ENCODE assay signal across 26 cellular contexts in the genomic region with DNA sequence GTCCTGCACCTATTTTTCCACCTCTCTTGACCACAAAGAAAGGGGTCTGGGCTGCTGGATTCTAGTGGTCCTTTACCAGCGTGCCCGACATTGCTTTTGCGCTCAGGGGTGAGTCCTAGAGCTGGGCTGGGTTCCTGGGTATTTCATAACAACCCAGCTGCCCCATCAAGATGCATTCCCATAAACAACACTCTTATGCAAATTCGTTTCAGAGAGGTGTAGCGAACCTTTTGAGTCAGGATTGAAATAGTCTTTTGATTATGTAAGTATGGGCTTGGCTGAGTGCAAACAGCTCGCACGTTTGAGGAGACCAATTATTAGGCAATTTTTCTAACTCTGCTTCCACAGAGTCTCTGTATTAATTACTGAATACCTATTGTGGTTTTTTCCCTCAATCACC. TPM values are rescaled to one million over a fixed set of nuclear protein-coding genes. Genes with fewer than 3 reads are reported as not detected.
"Had no signal": no experiment of that assay in that cellular context is flagged by ENCODE, and none has a peak within 500 bp of the region (broad histone marks: within the 10 kb centered on the region; RNA-seq: fewer than 3 reads in every experiment).

No MANE protein-coding gene starts in this region.

- H3K36me3 ChIP-seq: gastrocnemius medialis, neural progenitor cell, prostate gland, right atrium auricular region, tibial artery, vagina had no signal

- H3K4me2 ChIP-seq: neural progenitor cell, smooth muscle cell had no signal

- H3K4me1 ChIP-seq: gastrocnemius medialis, prostate gland, right atrium auricular region, testis, tibial artery, vagina had no signal

- H3K27ac ChIP-seq: dorsolateral prefrontal cortex, epithelial cell of prostate, gastrocnemius medialis, neural progenitor cell, prostate gland, right atrium auricular region, testis, tibial artery, vagina had no signal

- H3K4me3 ChIP-seq: dorsolateral prefrontal cortex, gastrocnemius medialis, mucosa of descending colon, neural progenitor cell, prostate gland, right atrium auricular region, smooth muscle cell, testis, tibial artery, vagina had no signal

- H3K27me3 ChIP-seq: dorsolateral prefrontal cortex, gastrocnemius medialis, neural progenitor cell, right atrium auricular region, testis, tibial artery, vagina had no signal

- H3K9me3 ChIP-seq: gastrocnemius medialis, mucosa of descending colon, prostate gland, right atrium auricular region, testis, tibial artery, vagina had no signal

- DNase-seq: dorsolateral prefrontal cortex; effector CD4-positive, alpha-beta T cell; foreskin fibroblast; gastrocnemius medialis; head of caudate nucleus; mucosa of descending colon; naive B cell; nucleus accumbens; stimulated activated CD4-positive, alpha-beta T cell treated with anti-CD3 and anti-CD28 coated beads, Interleukin-12 subunit alpha, Interleukin-12 subunit beta, amount 100 ng/mL, for 4 hours; stimulated activated CD4-positive, alpha-beta T cell treated with anti-CD3 and anti-CD28 coated beads, Interleukin-1b, Interleukin-23, amount 100 ng/mL, for 48 hours; stimulated activated CD4-positive, alpha-beta T cell treated with anti-CD3 and anti-CD28 coated beads, Interleukin-4, amount 100 ng/mL, for 24 hours; stimulated activated naive CD8-positive, alpha-beta T cell treated with anti-CD3 and anti-CD28 coated beads, Interleukin-15, Interleukin-2, amounts not matched to agents 100 U/mL and 50 U/mL, for 24 hours; substantia nigra; testis; tibial artery had no signal

- H3K9ac ChIP-seq: neural progenitor cell had no signal

- ATAC-seq: esophagus mucosa; gastrocnemius medialis; mucosa of descending colon; sciatic nerve; stimulated activated effector memory CD8-positive, alpha-beta T cell treated with anti-CD3 and anti-CD28 coated beads, Interleukin-12 subunit alpha, Interleukin-12 subunit beta, amount 100 ng/mL, for 72 hours; stimulated activated naive CD8-positive, alpha-beta T cell treated with anti-CD3 and anti-CD28 coated beads, Interleukin-15, Interleukin-2, amounts not matched to agents 100 U/mL and 50 U/mL, for 24 hours had no signal

RNA-seq across cellular contexts. Expression of a gene that starts 34.6 kb away (rescaled TPM):
- total RNA-seq: esophagus mucosa, gastrocnemius medialis, glomerular endothelial cell, osteocyte, smooth muscle cell had no signal
- polyA plus RNA-seq: smooth muscle cell had no signal
